22 cellular contexts compared by ENCODE assay signal in the genomic region with DNA sequence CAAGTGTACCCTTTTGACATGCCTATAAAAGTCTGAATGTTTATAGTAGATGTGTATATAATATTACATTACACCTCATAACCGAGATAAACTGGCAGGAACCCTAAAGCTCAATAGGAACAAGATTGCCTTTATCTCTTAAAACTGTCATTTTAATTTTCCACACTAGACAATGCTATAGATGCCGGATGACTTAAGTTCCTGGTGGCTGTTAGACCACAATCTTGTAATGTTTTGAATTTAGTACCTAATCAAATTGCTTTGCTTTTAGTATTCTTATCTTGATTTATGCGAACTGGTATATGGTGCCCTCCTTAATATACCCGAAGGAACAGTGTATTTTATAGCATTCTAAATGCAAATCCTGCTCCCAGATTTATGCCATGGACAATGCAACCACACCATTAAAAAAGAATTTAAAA.
"Had no signal": no experiment of that assay in that cellular context is flagged by ENCODE, and none has a peak within 500 bp of the region (broad histone marks: within the 10 kb centered on the region; RNA-seq: fewer than 3 reads in every experiment).

No MANE protein-coding gene starts in this region.

- H3K27me3 Mint-ChIP-seq: memory B cell; natural killer cell treated with Interleukin-12 subunit alpha and Interleukin-12 subunit beta and Interleukin-15 and Interleukin-18, amount 100 ng/mL, for 72 hours had no signal

- H3K4me2 ChIP-seq: neural progenitor cell had no signal

- H3K27ac ChIP-seq: colonic mucosa, heart left ventricle, left ventricle myocardium inferior, lower lobe of right lung, neural progenitor cell, ovary, right atrium auricular region, stomach, thoracic aorta, transverse colon had no signal

- H3K36me3 Mint-ChIP-seq: memory B cell had no signal

- H3K36me3 ChIP-seq: colonic mucosa, heart left ventricle, left ventricle myocardium inferior, lower lobe of right lung, neural progenitor cell, ovary, right atrium auricular region, stomach, thoracic aorta, transverse colon had no signal

- H3K27ac Mint-ChIP-seq: memory B cell; mesothelial cell of epicardium; natural killer cell treated with Interleukin-12 subunit alpha and Interleukin-12 subunit beta and Interleukin-15 and Interleukin-18, amount 100 ng/mL, for 72 hours; neural progenitor cell had no signal

- H3K9ac ChIP-seq: neural progenitor cell had no signal

- H2AFZ ChIP-seq: neural progenitor cell had no signal

- ATAC-seq: heart left ventricle; lower lobe of right lung; natural killer cell treated with Interleukin-12 subunit alpha and Interleukin-12 subunit beta and Interleukin-15 and Interleukin-18, amount 100 ng/mL, for 72 hours had no signal

- H3K4me3 ChIP-seq: colonic mucosa, heart left ventricle, left ventricle myocardium inferior, lower lobe of right lung, neural progenitor cell, ovary, right atrium auricular region, stomach, thoracic aorta, transverse colon had no signal

- H3K4me1 Mint-ChIP-seq: memory B cell, neural progenitor cell had no signal

- H3K9me3 ChIP-seq: colonic mucosa, left ventricle myocardium inferior, lower lobe of right lung, ovary, right atrium auricular region, thoracic aorta, transverse colon had no signal

- H3K27me3 ChIP-seq: colonic mucosa, heart left ventricle, neural progenitor cell, ovary, right atrium auricular region, stomach, transverse colon had no signal

- DNase-seq: colonic mucosa; dermis blood vessel endothelial cell; foreskin melanocyte; heart left ventricle; hypothalamus; islet precursor cell; left ventricle myocardium inferior; lower lobe of right lung; nucleus accumbens; ovary; small intestine; stimulated activated CD4-positive, alpha-beta T cell treated with anti-CD3 and anti-CD28 coated beads, Interleukin-12 subunit alpha, Interleukin-12 subunit beta, amount 100 ng/mL, for 4 hours; stimulated activated naive CD4-positive, alpha-beta T cell; stomach; substantia nigra; transverse colon had no signal

- H3K4me1 ChIP-seq: colonic mucosa, heart left ventricle, left ventricle myocardium inferior, lower lobe of right lung, neural progenitor cell, right atrium auricular region, stomach, transverse colon had no signal

- H3K4me3 Mint-ChIP-seq: memory B cell; mesothelial cell of epicardium; natural killer cell treated with Interleukin-12 subunit alpha and Interleukin-12 subunit beta and Interleukin-15 and Interleukin-18, amount 100 ng/mL, for 72 hours; neural progenitor cell had no signal
